In the genomic region with DNA sequence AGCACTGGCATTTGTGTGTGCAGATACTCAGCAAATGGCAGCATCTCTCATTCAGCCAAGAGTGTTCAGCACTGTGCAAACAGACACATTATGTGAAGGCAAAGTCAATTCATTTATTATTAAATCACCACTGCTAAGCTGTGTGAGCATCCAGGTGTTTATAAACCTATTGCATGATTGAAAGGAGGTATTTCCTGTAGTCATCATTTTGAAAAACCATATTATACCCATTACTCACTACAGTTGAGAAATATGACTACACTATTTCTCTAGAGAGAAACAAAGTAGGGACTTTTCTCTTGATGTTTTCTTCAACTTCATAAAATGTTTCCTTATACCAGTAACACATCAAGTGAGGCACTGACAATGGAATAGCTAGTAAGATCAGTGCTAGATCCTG, we compare ENCODE assay signal across 24 cellular contexts.
DNase-seq lines count a peak whose midpoint lies in the region; ATAC-seq and TF ChIP-seq lines count a peak whose summit lies in the region.
"Had no signal": no experiment of that assay in that cellular context is flagged by ENCODE, and none has a peak within 500 bp of the region (broad histone marks: within the 10 kb centered on the region; RNA-seq: fewer than 3 reads in every experiment).

No MANE protein-coding gene starts in this region.

- H3K27ac ChIP-seq in epithelial cell of prostate (peak overlapping the region; percentile 33), tibial artery (no peak overlapping the region)
- H3K27ac ChIP-seq: body of pancreas, pancreas, upper lobe of right lung had no signal

- no peaks in the 10 kb centered on the region for H3K4me1 ChIP-seq in tibial artery
- H3K4me1 ChIP-seq: BE2C, upper lobe of right lung had no signal

- ATAC-seq in activated CD4-positive, CD25-positive, alpha-beta regulatory T cell treated with anti-CD3 and anti-CD28 coated beads, Interleukin-2, amount 50 U/mL, for 24 hours = peak; percentile 77 to 92
- peak; percentile 77 for ATAC-seq in HG02610 (IDR thresholded peaks at IDR 0.05; ENCODE audit: unreplicated experiment)
- no peak for ATAC-seq in HG02678 (IDR thresholded peaks at IDR 0.05; ENCODE audit: unreplicated experiment)
- ATAC-seq: body of pancreas, esophagus mucosa, right cardiac atrium, Right ventricle myocardium inferior, upper lobe of right lung had no signal

- no peak for DNase-seq in activated CD4-positive, CD25-positive, alpha-beta regulatory T cell (lab: John Stamatoyannopoulos, UW)
- peak; percentile 43 for DNase-seq in NCI-H345 treated with DMSO at 0.1 percent for 48 hours (lab: John Stamatoyannopoulos, UW; ENCODE audit: unreplicated experiment)
- DNase-seq in epithelial cell of prostate (ENCODE audit: low read depth, low spot score) = no peak
- no peak for DNase-seq in tibial artery
- DNase-seq in NCI-H446 (lab: John Stamatoyannopoulos, UW) = no peak
- DNase-seq: BE2C; body of pancreas; COR-L47; effector CD4-positive, alpha-beta T cell; EL; hypothalamus; KBM-7; NCI-H2029 treated with DMSO at 0.1 percent for 48 hours; NCI-H526; pancreas; right cardiac atrium; stimulated activated CD4-positive, alpha-beta T cell treated with anti-CD3 and anti-CD28 coated beads, Interleukin-4, amount 100 ng/mL, for 24 hours; T1000; upper lobe of right lung had no signal

- H3K27me3 ChIP-seq in tibial artery = no peaks in the 10 kb centered on the region
- H3K27me3 ChIP-seq: body of pancreas, pancreas, upper lobe of right lung had no signal

- no peaks in the 10 kb centered on the region for H3K9me3 ChIP-seq in tibial artery
- H3K9me3 ChIP-seq: BE2C, body of pancreas, pancreas, upper lobe of right lung had no signal

- intact Hi-C loops in tibial artery (cut with DNase I; ENCODE audit: low total_unique reads) = no loop called here

- TF ChIP-seq CTCF in tibial artery (IDR thresholded peaks at IDR 0.05) = no peak

- H3K36me3 ChIP-seq in tibial artery = no peaks in the 10 kb centered on the region
- H3K36me3 ChIP-seq: BE2C, pancreas, upper lobe of right lung had no signal

- no peak overlapping the region for H3K4me3 ChIP-seq in tibial artery
- H3K4me3 ChIP-seq: body of pancreas, pancreas, upper lobe of right lung had no signal
